ENCODE assay signal across 1 cellular context in the genomic region with DNA sequence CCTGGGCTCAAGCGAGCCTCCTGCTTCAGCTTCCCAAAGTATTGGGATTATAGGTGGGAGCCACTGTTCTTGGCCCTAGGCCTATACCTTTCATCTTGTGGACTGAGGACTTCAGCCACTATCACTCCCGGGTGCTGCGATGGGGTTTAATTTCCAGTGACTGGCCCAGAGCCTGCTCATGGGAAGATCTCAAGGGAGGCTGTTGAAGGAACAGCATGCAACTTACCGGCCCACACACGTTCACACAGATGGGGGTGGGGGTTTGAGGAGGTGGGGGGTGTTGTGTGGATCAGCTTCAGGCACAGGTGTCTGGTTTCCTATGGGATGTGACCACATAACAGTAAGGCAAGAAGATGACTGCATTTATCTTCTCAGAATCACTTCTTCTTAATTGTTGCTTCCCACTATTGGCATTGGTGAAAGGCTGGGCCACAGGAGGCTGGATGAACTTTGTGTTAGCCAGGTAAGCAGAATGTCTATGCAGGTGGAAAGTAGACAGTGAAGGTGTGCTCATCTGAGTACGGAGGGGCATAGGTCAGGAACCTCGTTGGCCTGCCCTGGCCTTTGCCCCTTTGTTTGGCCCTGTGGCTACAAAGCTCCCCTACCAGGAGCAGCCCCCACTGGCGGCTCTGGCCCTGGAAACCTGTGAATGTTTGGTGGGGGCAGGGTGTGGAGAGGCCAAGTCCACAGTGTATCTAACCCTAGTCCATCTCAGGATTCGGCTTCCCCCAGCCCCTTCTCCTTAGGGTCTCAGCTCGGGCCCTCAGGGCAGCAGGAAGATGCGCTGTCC.
TF ChIP-seq lines count a peak whose summit lies in the region.

No MANE protein-coding gene starts in this region.

TF ChIP-seq in IMR-90, 13 proteins besides CTCF, POLR2A, EP300 and RAD21:
- TF ChIP-seq MXI1 (IDR thresholded peaks at IDR 0.05; ENCODE audit: borderline replicate concordance, low read depth, low read length) = no peak
- TF ChIP-seq CHD1 (IDR thresholded peaks at IDR 0.05; ENCODE audit: low read depth, low read length) = no peak
- TF ChIP-seq, protein P1, sequence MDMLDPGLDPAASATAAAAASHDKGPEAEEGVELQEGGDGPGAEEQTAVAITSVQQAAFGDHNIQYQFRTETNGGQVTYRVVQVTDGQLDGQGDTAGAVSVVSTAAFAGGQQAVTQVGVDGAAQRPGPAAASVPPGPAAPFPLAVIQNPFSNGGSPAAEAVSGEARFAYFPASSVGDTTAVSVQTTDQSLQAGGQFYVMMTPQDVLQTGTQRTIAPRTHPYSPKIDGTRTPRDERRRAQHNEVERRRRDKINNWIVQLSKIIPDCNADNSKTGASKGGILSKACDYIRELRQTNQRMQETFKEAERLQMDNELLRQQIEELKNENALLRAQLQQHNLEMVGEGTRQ (IDR thresholded peaks at IDR 0.05; ENCODE audit: low read depth, low read length) = no peak
- TF ChIP-seq CEBPB (IDR thresholded peaks at IDR 0.05; ENCODE audit: low read depth, low read length) = no peak
- TF ChIP-seq MAZ (IDR thresholded peaks at IDR 0.05; ENCODE audit: borderline replicate concordance, low read depth, low read length) = no peak
- no peak for TF ChIP-seq MAFK (IDR thresholded peaks at IDR 0.05; ENCODE audit: low read depth, low read length)
- TF ChIP-seq FOS (IDR thresholded peaks at IDR 0.05; ENCODE audit: low read depth, low read length) = no peak
- TF ChIP-seq BHLHE40 (IDR thresholded peaks at IDR 0.05; ENCODE audit: low read depth, low read length) = no peak
- TF ChIP-seq NFE2L2 (IDR thresholded peaks at IDR 0.05; ENCODE audit: low read depth, low read length) = no peak
TF ChIP-seq in IMR-90: peak in this region for 0.
